ENCODE assay signal across 1 cellular context in genomic region chr1:185158806-185159205, GRCh38.
TF ChIP-seq lines count a peak whose summit lies in the region.

No MANE protein-coding gene starts in this region.

TF ChIP-seq in IMR-90, 13 proteins besides CTCF, POLR2A, EP300 and RAD21:
- TF ChIP-seq USF2 (IDR thresholded peaks at IDR 0.05; ENCODE audit: low read depth, low read length) = no peak
- TF ChIP-seq RFX5 (IDR thresholded peaks at IDR 0.05; ENCODE audit: low read depth, low read length) = no peak
- no peak for TF ChIP-seq SMC3 (IDR thresholded peaks at IDR 0.05; ENCODE audit: low read depth, low read length)
- TF ChIP-seq CEBPB (IDR thresholded peaks at IDR 0.05; ENCODE audit: low read depth, low read length) = no peak
- TF ChIP-seq NFE2L2 (IDR thresholded peaks at IDR 0.05; ENCODE audit: low read depth, low read length) = no peak
- TF ChIP-seq FOS (IDR thresholded peaks at IDR 0.05; ENCODE audit: low read depth, low read length) = no peak
- no peak for TF ChIP-seq MAFK (IDR thresholded peaks at IDR 0.05; ENCODE audit: low read depth, low read length)
- TF ChIP-seq MXI1 (IDR thresholded peaks at IDR 0.05; ENCODE audit: borderline replicate concordance, low read depth, low read length) = no peak
- TF ChIP-seq MAZ (IDR thresholded peaks at IDR 0.05; ENCODE audit: borderline replicate concordance, low read depth, low read length) = no peak
- TF ChIP-seq CHD1 (IDR thresholded peaks at IDR 0.05; ENCODE audit: low read depth, low read length) = no peak
- TF ChIP-seq BHLHE40 (IDR thresholded peaks at IDR 0.05; ENCODE audit: low read depth, low read length) = no peak
- TF ChIP-seq ELK1 (IDR thresholded peaks at IDR 0.05; ENCODE audit: borderline replicate concordance, low read depth, low read length) = no peak
- TF ChIP-seq RCOR1 (IDR thresholded peaks at IDR 0.05; ENCODE audit: insufficient replicate concordance, low read length) = no peak
TF ChIP-seq in IMR-90: peak in this region for 0.
